In the genomic region with DNA sequence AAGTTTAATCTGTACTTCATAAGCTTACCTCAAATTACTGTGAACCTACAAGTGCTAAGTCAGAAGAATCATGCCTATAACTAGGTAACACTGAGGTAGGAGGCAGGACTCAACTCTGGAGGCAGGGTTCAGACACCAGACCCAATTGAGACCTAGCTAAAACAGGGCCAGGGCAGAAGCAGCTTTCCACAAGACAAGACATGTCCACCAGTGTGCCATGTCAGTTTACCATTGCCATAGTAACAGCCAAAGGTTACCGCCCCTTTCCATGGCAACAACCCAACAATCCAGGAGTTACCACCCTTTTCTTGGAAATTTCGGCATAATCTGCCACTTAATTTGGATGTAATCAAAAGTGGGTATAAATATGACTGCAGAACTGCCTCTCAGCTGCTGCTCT, we compare ENCODE assay signal across 20 cellular contexts.
"Had no signal": no experiment of that assay in that cellular context is flagged by ENCODE, and none has a peak within 500 bp of the region (broad histone marks: within the 10 kb centered on the region; RNA-seq: fewer than 3 reads in every experiment).

No MANE protein-coding gene starts in this region.

- H3K36me3 Mint-ChIP-seq: stimulated activated memory B cell treated with anti-CD40 and anti-IgM and Interleukin-4, amounts not matched to agents 10 μg/mL and 1 μg/mL and 100 μg/mL, for 72 hours had no signal

- DNase-seq: activated CD4-positive, alpha-beta T cell treated with anti-CD3 and anti-CD28 coated beads for 1 hour; activated effector memory CD4-positive, alpha-beta T cell treated with anti-CD3 and anti-CD28 coated beads, Interleukin-2, amount 50 U/mL, for 16 hours; activated T-cell treated with anti-CD3 and anti-CD28 coated beads, Interleukin-2, amount 50 U/mL, for 72 hours; adrenal gland; effector memory CD4-positive, alpha-beta T cell; hypothalamus; kidney; left lung; nephron progenitor cell; nucleus accumbens; retina; spleen; stimulated activated CD4-positive, alpha-beta T cell treated with anti-CD3 and anti-CD28 coated beads, Interleukin-4, amount 100 ng/mL, for 4 hours; T-helper 2 cell; upper lobe of left lung; WERI-Rb-1 had no signal

- H3K4me1 Mint-ChIP-seq: nephron progenitor cell; stimulated activated memory B cell treated with anti-CD40 and anti-IgM and Interleukin-4, amounts not matched to agents 10 μg/mL and 1 μg/mL and 100 μg/mL, for 72 hours had no signal

- H3K4me3 Mint-ChIP-seq: activated T-cell treated with anti-CD3 and anti-CD28 coated beads, Interleukin-2, amount 50 U/mL, for 72 hours; dendritic cell treated with granulocyte-macrophage colony-stimulating factor and Interleukin-4, amounts not matched to agents 40 ng/mL and 50 ng/mL, for 4 days; nephron progenitor cell; stimulated activated memory B cell treated with anti-CD40 and anti-IgM and Interleukin-4, amounts not matched to agents 10 μg/mL and 1 μg/mL and 100 μg/mL, for 72 hours had no signal

- H3K9me3 Mint-ChIP-seq: dendritic cell treated with granulocyte-macrophage colony-stimulating factor and Interleukin-4, amounts not matched to agents 40 ng/mL and 50 ng/mL, for 4 days; nephron progenitor cell; stimulated activated memory B cell treated with anti-CD40 and anti-IgM and Interleukin-4, amounts not matched to agents 10 μg/mL and 1 μg/mL and 100 μg/mL, for 72 hours had no signal

- H3K4me3 ChIP-seq: adrenal gland, left lung, spleen, thoracic aorta, upper lobe of left lung had no signal

- H3K27ac Mint-ChIP-seq: activated naive CD4-positive, alpha-beta T cell treated with anti-CD3 and anti-CD28 coated beads, Interleukin-2, amount 50 U/mL, for 72 hours; activated T-cell treated with anti-CD3 and anti-CD28 coated beads, Interleukin-2, amount 50 U/mL, for 72 hours; dendritic cell treated with granulocyte-macrophage colony-stimulating factor and Interleukin-4, amounts not matched to agents 40 ng/mL and 50 ng/mL, for 4 days; nephron progenitor cell; stimulated activated memory B cell treated with anti-CD40 and anti-IgM and Interleukin-4, amounts not matched to agents 10 μg/mL and 1 μg/mL and 100 μg/mL, for 72 hours had no signal

- H3K27me3 Mint-ChIP-seq: dendritic cell treated with granulocyte-macrophage colony-stimulating factor and Interleukin-4, amounts not matched to agents 40 ng/mL and 50 ng/mL, for 4 days; stimulated activated memory B cell treated with anti-CD40 and anti-IgM and Interleukin-4, amounts not matched to agents 10 μg/mL and 1 μg/mL and 100 μg/mL, for 72 hours had no signal
